ENCODE assay signal across 26 cellular contexts in the genomic region with DNA sequence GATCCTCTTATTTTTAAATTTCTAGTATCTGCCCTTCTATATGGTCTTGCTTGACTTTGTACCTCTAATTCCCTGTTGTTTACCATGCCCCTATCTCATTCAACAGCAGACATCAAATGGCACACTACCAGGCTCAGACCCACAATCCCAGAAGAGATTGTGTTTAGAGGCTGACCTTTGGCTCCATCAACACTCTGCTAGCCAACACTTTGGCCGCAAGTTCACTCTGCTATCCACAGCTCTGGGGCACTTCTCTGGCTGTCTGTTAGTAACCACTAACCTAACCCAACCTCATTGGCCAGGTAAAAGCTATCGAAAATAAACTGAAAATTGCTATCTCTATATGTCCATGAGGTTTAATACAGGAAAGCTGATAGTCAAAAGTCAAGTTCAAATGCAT.
"Had no signal": no experiment of that assay in that cellular context is flagged by ENCODE, and none has a peak within 500 bp of the region (broad histone marks: within the 10 kb centered on the region; RNA-seq: fewer than 3 reads in every experiment).

No MANE protein-coding gene starts in this region.

- H3K9me3 Mint-ChIP-seq: activated naive CD8-positive, alpha-beta T cell treated with anti-CD3 and anti-CD28 coated beads, Interleukin-2, amount 10 ng/mL, durations not matched to agents 7 days and 5 days; T-helper 1 cell treated with Interleukin-12 subunit alpha and Interleukin-12 subunit beta and Interleukin-4 antibody, amounts not matched to agents 30 μg/mL and 1 μg/mL, for 36 hours had no signal

- H3K9me3 ChIP-seq: adrenal gland, SJCRH30 had no signal

- H3K4me1 ChIP-seq: adrenal gland, SJCRH30 had no signal

- H3K27ac Mint-ChIP-seq: activated CD8-positive, alpha-beta T cell treated with anti-CD3 and anti-CD28 coated beads, Interleukin-2, amount 10 ng/mL, durations not matched to agents 7 days and 5 days; activated naive CD8-positive, alpha-beta T cell treated with anti-CD3 and anti-CD28 coated beads, Interleukin-2, amount 10 ng/mL, durations not matched to agents 7 days and 5 days; T-helper 1 cell treated with Interleukin-12 subunit alpha and Interleukin-12 subunit beta and Interleukin-4 antibody, amounts not matched to agents 30 μg/mL and 1 μg/mL, for 36 hours; WTC11 had no signal

- H3K4me1 Mint-ChIP-seq: activated naive CD8-positive, alpha-beta T cell treated with anti-CD3 and anti-CD28 coated beads, Interleukin-2, amount 10 ng/mL, durations not matched to agents 7 days and 5 days had no signal

- H3K4me3 Mint-ChIP-seq: activated CD8-positive, alpha-beta T cell treated with anti-CD3 and anti-CD28 coated beads, Interleukin-2, amount 10 ng/mL, durations not matched to agents 7 days and 5 days; activated naive CD8-positive, alpha-beta T cell treated with anti-CD3 and anti-CD28 coated beads, Interleukin-2, amount 10 ng/mL, durations not matched to agents 7 days and 5 days; T-helper 1 cell treated with Interleukin-12 subunit alpha and Interleukin-12 subunit beta and Interleukin-4 antibody, amounts not matched to agents 30 μg/mL and 1 μg/mL, for 36 hours; WTC11 had no signal

- ATAC-seq: activated CD8-positive, alpha-beta T cell treated with anti-CD3 and anti-CD28 coated beads, Interleukin-2, amount 10 ng/mL, durations not matched to agents 7 days and 5 days; WTC11 had no signal

- H3K4me3 ChIP-seq: adrenal gland, SJCRH30 had no signal

- H3K27me3 ChIP-seq: adrenal gland, SJCRH30 had no signal

- H3K27ac ChIP-seq: adrenal gland, SJCRH30 had no signal

- H3K36me3 ChIP-seq: adrenal gland, SJCRH30 had no signal

- H3K36me3 Mint-ChIP-seq: activated naive CD8-positive, alpha-beta T cell treated with anti-CD3 and anti-CD28 coated beads, Interleukin-2, amount 10 ng/mL, durations not matched to agents 7 days and 5 days; WTC11 had no signal

- DNase-seq: activated CD4-positive, alpha-beta T cell treated with anti-CD3 and anti-CD28 coated beads for 48 hours; activated CD4-positive, alpha-beta T cell treated with anti-CD3 and anti-CD28 coated beads, Interleukin-2, amount 50 U/mL, for 4 hours; activated CD4-positive, CD25-positive, alpha-beta regulatory T cell treated with anti-CD3 and anti-CD28 coated beads, Interleukin-2, amount 50 U/mL, for 72 hours; activated CD8-positive, alpha-beta memory T cell treated with anti-CD3 and anti-CD28 coated beads, Interleukin-2, amount 50 U/mL, for 48 hours; activated CD8-positive, alpha-beta T cell treated with anti-CD3 and anti-CD28 coated beads, Interleukin-2, amount 10 ng/mL, durations not matched to agents 7 days and 5 days; activated naive CD4-positive, alpha-beta T cell treated with anti-CD3 and anti-CD28 coated beads, Interleukin-2, amount 50 U/mL, for 16 hours; activated naive CD8-positive, alpha-beta T cell treated with anti-CD3 and anti-CD28 coated beads, Interleukin-2, amount 10 ng/mL, durations not matched to agents 7 days and 5 days; activated T-cell treated with anti-CD3 and anti-CD28 coated beads, Interleukin-2, amount 50 U/mL, for 1 hour; adrenal gland; anterior cingulate cortex; central memory CD4-positive, alpha-beta T cell; Kasumi-1; KBM-7; NCI-H1092; NCI-H1417; NCI-H1930; NCI-H2171; NCI-H2227 treated with DMSO at 0.1 percent for 48 hours; NCI-H510A; NCI-H526 treated with DMSO at 0.1 percent for 48 hours; NCI-H82; Right ventricle myocardium superior; RPMI8226; SJCRH30 had no signal
